In the genomic region with DNA sequence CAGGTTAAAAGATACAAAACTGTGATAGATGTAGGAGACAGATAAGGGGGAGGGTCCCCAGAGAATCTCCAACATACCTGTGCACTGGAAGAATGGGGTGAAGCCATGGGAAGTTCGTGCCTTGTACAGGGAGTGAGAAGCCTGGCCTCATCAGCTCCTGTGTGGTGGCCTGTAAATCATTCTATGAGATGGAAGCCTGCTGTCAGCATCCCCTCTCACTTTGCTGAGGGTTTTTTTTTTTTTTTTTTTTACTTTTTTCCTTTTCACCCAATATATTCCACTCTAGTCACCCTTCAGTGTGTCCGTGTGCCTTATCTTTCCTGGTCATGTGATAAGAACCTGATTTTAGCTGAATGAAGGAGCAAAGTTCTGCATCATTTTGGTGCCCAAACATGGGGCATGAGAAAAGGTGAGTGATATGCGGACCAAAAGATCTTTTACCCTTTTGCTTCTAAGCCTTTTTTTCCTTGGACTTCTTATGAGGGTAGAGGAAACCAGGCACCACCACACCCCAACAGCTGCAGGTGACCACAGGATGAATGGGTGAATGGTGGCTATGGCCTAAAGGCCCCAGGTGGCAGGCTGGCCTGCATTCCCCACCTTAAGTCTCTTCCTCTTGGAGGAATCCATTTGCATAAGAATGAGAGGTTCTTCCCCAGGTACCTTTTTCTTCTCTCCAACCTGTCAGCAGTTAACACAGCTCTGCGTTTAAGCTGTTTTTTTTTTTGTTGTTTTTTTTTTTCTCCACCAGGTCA, we compare ENCODE assay signal across 21 cellular contexts.
A peak's percentile ranks its signal among the peaks of the same experiment; 100 is the strongest.
DNase-seq lines count a peak whose midpoint lies in the region; ATAC-seq, FAIRE-seq and TF ChIP-seq lines count a peak whose summit lies in the region.
"Had no signal": no experiment of that assay in that cellular context is flagged by ENCODE, and none has a peak within 500 bp of the region (broad histone marks: within the 10 kb centered on the region; RNA-seq: fewer than 3 reads in every experiment).

No MANE protein-coding gene starts in this region.

- TF ChIP-seq POLR2A in GM12878 (IDR thresholded peaks at IDR 0.05; ENCODE audit: low read depth, low read length) = no peak

- ATAC-seq in HG02678 (IDR thresholded peaks at IDR 0.05; ENCODE audit: unreplicated experiment) (peak; percentile 45), GM12878 (peak; percentile 23; the same call in 2 of the 3 replicates)
- ATAC-seq: CD8-positive, alpha-beta T cell; PC-3; SK-N-SH treated with all-trans-retinoic acid at 6 μM for 48 hours had no signal

- peak overlapping the region; percentile 85 for H3K27ac Mint-ChIP-seq in progenitor cell of endocrine pancreas
- H3K27ac Mint-ChIP-seq: CD8-positive, alpha-beta T cell had no signal

- no peak for TF ChIP-seq RAD21 in GM12878 (IDR thresholded peaks at IDR 0.05; ENCODE audit: insufficient read depth, low read depth, low read length)

- POLR2A ChIA-PET in GM12878 (lab: Charles Lee) = interaction anchor here (0.6 kb wide), 2 partner anchors 29 to 640 kb away, joined by 4 read pairs; no protein-coding TSS in a partner anchor
- POLR2A ChIA-PET in OCI-LY7 (lab: Charles Lee) = interaction anchor here (0.6 to 1.2 kb wide), 3 partner anchors 27 to 301 kb away, joined by 5 read pairs; no protein-coding TSS in a partner anchor

- SMC1A ChIA-PET in GM12878 (lab: Charles Lee; ENCODE audit: uncharacterized antibody, unreplicated experiment) = interaction anchor here (0.6 kb wide), 1 partner anchor 33 kb away, joined by 3 read pairs; no protein-coding TSS in a partner anchor

- H3K36me3 ChIP-seq in GM12878 (ENCODE audit: control insufficient read depth in 2 of 2, insufficient read depth in 2 of 2, low read length in 1 of 2) = no peaks in the 10 kb centered on the region
- H3K36me3 ChIP-seq in OCI-LY7 (ENCODE audit: insufficient read depth, low read length) = no peaks in the 10 kb centered on the region
- no peaks in the 10 kb centered on the region for H3K36me3 ChIP-seq in tibial artery
- H3K36me3 ChIP-seq: BLaER1 had no signal

- no peaks in the 10 kb centered on the region for H3K9me3 ChIP-seq in GM12878 (replicated peaks; ENCODE audit: control insufficient read depth, insufficient read depth, low read length)
- no peaks in the 10 kb centered on the region for H3K9me3 ChIP-seq in OCI-LY7 (ENCODE audit: low read length)
- no peaks in the 10 kb centered on the region for H3K9me3 ChIP-seq in tibial artery
- H3K9me3 ChIP-seq: BLaER1 had no signal

- H2AFZ ChIP-seq in GM12878 (ENCODE audit: control insufficient read depth, low read depth, low read length) (no peak overlapping the region), OCI-LY7 (ENCODE audit: low read length) (no peak overlapping the region)
- H2AFZ ChIP-seq: GM23248 had no signal

- DNase-seq in GM12878 (ENCODE audit: low read depth, low spot score) = no peak
- DNase-seq in iPS-NIHi11 (ENCODE audit: low spot score) = peak; percentile 38
- no peak for DNase-seq in progenitor cell of endocrine pancreas (ENCODE audit: low spot score, unreplicated experiment)
- no peak for DNase-seq in OCI-LY7 (ENCODE audit: low spot score)
- DNase-seq in tibial artery = no peak
- DNase-seq in cerebellar nuclear complex (lab: John Stamatoyannopoulos, UW) = no peak
- DNase-seq: CD8-positive, alpha-beta T cell; DMS79; GM23248; NCI-H1417; NCI-H187; NCI-H2107; NCI-H524; NCI-H82; PC-3; SIG-M5 had no signal

- RAD21 ChIA-PET in GM12878 (lab: Charles Lee; ENCODE audit: unreplicated experiment) = interaction anchor here (0.6 to 0.7 kb wide), 2 partner anchors 11 to 102 kb away, joined by 3 read pairs; no protein-coding TSS in a partner anchor

- peaks cover 13% of the 10 kb centered on the region for H3K9me3 Mint-ChIP-seq in progenitor cell of endocrine pancreas (ENCODE audit: low read depth)

- TF ChIP-seq CTCF in GM12878 (IDR thresholded peaks at IDR 0.05 in 2 of 3, conservative IDR thresholded peaks at IDR 0.05 in 1 of 3; ENCODE audit: control insufficient read depth in 2 of 3, extremely low read depth in 1 of 3, insufficient read depth in 1 of 3, low read depth in 3 of 3, low read length in 3 of 3) (no peak), progenitor cell of endocrine pancreas (IDR thresholded peaks at IDR 0.05; ENCODE audit: unreplicated experiment) (no peak), OCI-LY7 (conservative IDR thresholded peaks at IDR 0.05; ENCODE audit: low read length) (no peak), tibial artery (IDR thresholded peaks at IDR 0.05) (no peak)

- H4K20me1 ChIP-seq in GM12878 (ENCODE audit: control insufficient read depth, insufficient read depth) (no peaks in the 10 kb centered on the region), OCI-LY7 (ENCODE audit: insufficient read depth, low read length) (no peaks in the 10 kb centered on the region)
- H4K20me1 ChIP-seq: BLaER1 had no signal

- H3K4me3 Mint-ChIP-seq in progenitor cell of endocrine pancreas (ENCODE audit: low read depth) = no peak overlapping the region
- H3K4me3 Mint-ChIP-seq: CD8-positive, alpha-beta T cell had no signal

- TF ChIP-seq EP300 in GM12878 (IDR thresholded peaks at IDR 0.05; ENCODE audit: borderline replicate concordance in 1 of 2, control insufficient read depth in 1 of 2, low read depth in 2 of 2, low read length in 2 of 2) = no peak

- CTCF ChIA-PET in GM12878 (lab: Yijun Ruan, JAX) (interaction anchor here (0.6 kb wide), 1 partner anchor 97 kb away, joined by 3 read pairs; no protein-coding TSS in a partner anchor), OCI-LY7 (lab: Charles Lee; ENCODE audit: unreplicated experiment) (no interaction called here)

- H3K36me3 Mint-ChIP-seq in progenitor cell of endocrine pancreas (ENCODE audit: insufficient read depth) = peaks cover 6% of the 10 kb centered on the region
- H3K36me3 Mint-ChIP-seq: CD8-positive, alpha-beta T cell had no signal

- no peaks in the 10 kb centered on the region; the same call in 1 of the 2 replicates for H3K9me2 ChIP-seq in OCI-LY7 (ENCODE audit: insufficient read depth, low read length)

- in situ Hi-C loops in GM12878 (cut with MboI) = no loop called here

- BruUV-seq in GM12878 (replicated peaks; lab: Mats Ljungman, UMichigan) = no TSS peak
- BruUV-seq in OCI-LY7 (replicated peaks; lab: Mats Ljungman, UMichigan) = no TSS peak

- H3K4me3 ChIP-seq in GM12878 = no peak overlapping the region
- H3K4me3 ChIP-seq in OCI-LY7 (ENCODE audit: low read depth, low read length, poor library complexity, severe bottlenecking) = no peak overlapping the region
- no peak overlapping the region for H3K4me3 ChIP-seq in tibial artery
- H3K4me3 ChIP-seq: BLaER1, GM23248 had no signal

- H3K27me3 Mint-ChIP-seq in progenitor cell of endocrine pancreas = no peaks in the 10 kb centered on the region

- no peaks in the 10 kb centered on the region for H3K4me1 ChIP-seq in GM12878 (ENCODE audit: control insufficient read depth, insufficient read depth, low read length)
- H3K4me1 ChIP-seq in OCI-LY7 (ENCODE audit: insufficient read depth, low read length, poor library complexity, severe bottlenecking) = no peaks in the 10 kb centered on the region
- H3K4me1 ChIP-seq in tibial artery = no peaks in the 10 kb centered on the region
- H3K4me1 ChIP-seq: BLaER1 had no signal

- H3K79me2 ChIP-seq in GM12878 (ENCODE audit: control insufficient read depth, insufficient read depth, low read length) (no peaks in the 10 kb centered on the region), OCI-LY7 (ENCODE audit: insufficient read depth, low read depth, low read length) (no peaks in the 10 kb centered on the region)

- intact Hi-C loops in GM12878 (cut with micrococcal nuclease; ENCODE audit: unreplicated experiment) (no loop called here), OCI-LY7 (cut with micrococcal nuclease; ENCODE audit: unreplicated experiment) (no loop called here), tibial artery (cut with DNase I; ENCODE audit: low total_unique reads) (no loop called here)

- H3K4me2 ChIP-seq in GM12878 (ENCODE audit: control insufficient read depth, insufficient read depth) (no peak overlapping the region), OCI-LY7 (ENCODE audit: low read length) (no peak overlapping the region)
- H3K4me2 ChIP-seq: BLaER1, KMS-11 had no signal

- no peak overlapping the region for H3K27ac ChIP-seq in GM12878 (ENCODE audit: control insufficient read depth, insufficient read depth)
- H3K27ac ChIP-seq in OCI-LY7 (ENCODE audit: low read depth, low read length, poor library complexity, severe bottlenecking) = no peak overlapping the region
- H3K27ac ChIP-seq in tibial artery = no peak overlapping the region
- H3K27ac ChIP-seq: BLaER1, GM23248, KMS-11, RWPE1 had no signal

- no peak for FAIRE-seq in GM12878 (lab: Jason Lieb, UNC)

- peaks cover 19% of the 10 kb centered on the region for H3K4me1 Mint-ChIP-seq in progenitor cell of endocrine pancreas (ENCODE audit: low read depth)

- WGBS in GM12878 (ENCODE audit: insufficient coverage, insufficient replicate concordance, low lambda C conversion rate, missing lambda C conversion rate) = 26% methylated on average over 3 of the region's 4 CpGs

- no peak overlapping the region for H3K9ac ChIP-seq in GM12878 (ENCODE audit: control insufficient read depth, insufficient read depth, low read length)
- H3K9ac ChIP-seq: BLaER1, GM23248, KMS-11 had no signal

- H3K27me3 ChIP-seq in GM12878 (replicated peaks in 1 of 2; ENCODE audit: control insufficient read depth in 2 of 2, insufficient read depth in 2 of 2, low read length in 1 of 2) = no peaks in the 10 kb centered on the region
- no peaks in the 10 kb centered on the region for H3K27me3 ChIP-seq in tibial artery
- H3K27me3 ChIP-seq: BLaER1 had no signal

TF ChIP-seq in GM12878, 131 proteins besides CTCF, POLR2A, EP300 and RAD21:
- TF ChIP-seq ZNF384 (IDR thresholded peaks at IDR 0.05; ENCODE audit: borderline replicate concordance, low read depth, low read length) (peak; percentile 56; the same call in 1 of the 2 replicates), MYC (IDR thresholded peaks at IDR 0.05; ENCODE audit: insufficient read depth, insufficient read length, insufficient replicate concordance, low read length, severe bottlenecking) (no peak)
